Comparison of ENCODE assay signal across 27 cellular contexts in the genomic region with DNA sequence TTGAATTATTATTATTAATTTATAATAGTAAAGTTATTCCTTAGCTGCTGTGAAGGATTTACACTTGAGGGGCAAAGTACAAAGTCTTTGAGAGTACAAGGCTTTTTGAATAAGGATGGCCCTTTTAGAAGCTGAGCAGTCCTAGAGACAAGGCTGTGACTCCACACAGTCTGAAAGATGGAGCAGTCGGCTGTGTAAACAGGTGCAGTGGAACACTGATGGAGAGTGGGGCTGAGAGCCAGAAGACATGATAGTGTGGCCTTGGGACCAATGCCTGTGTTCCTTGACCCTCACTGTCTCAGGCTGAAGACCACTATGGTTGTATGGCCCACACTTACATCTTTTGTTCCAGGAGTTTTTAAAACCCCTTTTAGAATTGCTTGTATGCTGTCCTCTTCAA.
"Had no signal": no experiment of that assay in that cellular context is flagged by ENCODE, and none has a peak within 500 bp of the region (broad histone marks: within the 10 kb centered on the region; RNA-seq: fewer than 3 reads in every experiment).

No MANE protein-coding gene starts in this region.

- H3K4me3 ChIP-seq: adrenal gland, breast epithelium, SJCRH30 had no signal

- H3K9ac ChIP-seq: SK-N-SH had no signal

- H3K4me2 ChIP-seq: SK-N-SH had no signal

- H3K36me3 ChIP-seq: adrenal gland, breast epithelium, SJCRH30 had no signal

- H3K27ac ChIP-seq: adrenal gland, breast epithelium, RWPE1, SJCRH30, VCaP had no signal

- H3K27me3 ChIP-seq: adrenal gland, breast epithelium, SJCRH30 had no signal

- DNase-seq: activated CD4-positive, alpha-beta memory T cell treated with anti-CD3 and anti-CD28 coated beads for 36 hours; activated CD4-positive, alpha-beta T cell treated with anti-CD3 and anti-CD28 coated beads, Interleukin-2, amount 10 ng/mL, durations not matched to agents 7 days and 5 days; activated CD4-positive, CD25-positive, alpha-beta regulatory T cell; activated CD8-positive, alpha-beta memory T cell treated with anti-CD3 and anti-CD28 coated beads for 24 hours; activated gamma-delta T cell treated with Interleukin-2 at 50 U/mL for 16 hours; activated naive CD4-positive, alpha-beta T cell treated with anti-CD3 and anti-CD28 coated beads, Interleukin-2, amount 50 U/mL, for 16 hours; activated naive CD8-positive, alpha-beta T cell treated with anti-CD3 and anti-CD28 coated beads, Interleukin-2, amount 10 ng/mL, durations not matched to agents 7 days and 5 days; activated T-cell treated with anti-CD3 and anti-CD28 coated beads for 4 hours; activated T-cell treated with anti-CD3 and anti-CD28 coated beads, Interleukin-2, amount 50 U/mL, for 48 hours; adrenal gland; anterior cingulate cortex; NCI-H1048; NCI-H1417 treated with DMSO at 0.1 percent for 48 hours; NCI-H187 treated with DMSO at 0.1 percent for 48 hours; NCI-H2081 treated with DMSO at 0.1 percent for 48 hours; NCI-H2171 treated with DMSO at 0.1 percent for 48 hours; NCI-H226; NCI-H526 treated with DMSO at 0.1 percent for 48 hours; Right ventricle myocardium superior; SJCRH30; SK-N-SH; T-helper 1 cell had no signal

- H3K4me1 ChIP-seq: adrenal gland, breast epithelium, SJCRH30 had no signal

- ATAC-seq: activated T-helper 17 cell treated with anti-CD3 and anti-CD28 coated beads, Interleukin-2, amount 50 U/mL, for 72 hours; Panc1 had no signal

- H3K9me3 ChIP-seq: adrenal gland, breast epithelium, SJCRH30 had no signal
